ENCODE assay signal across 16 cellular contexts in the genomic region with DNA sequence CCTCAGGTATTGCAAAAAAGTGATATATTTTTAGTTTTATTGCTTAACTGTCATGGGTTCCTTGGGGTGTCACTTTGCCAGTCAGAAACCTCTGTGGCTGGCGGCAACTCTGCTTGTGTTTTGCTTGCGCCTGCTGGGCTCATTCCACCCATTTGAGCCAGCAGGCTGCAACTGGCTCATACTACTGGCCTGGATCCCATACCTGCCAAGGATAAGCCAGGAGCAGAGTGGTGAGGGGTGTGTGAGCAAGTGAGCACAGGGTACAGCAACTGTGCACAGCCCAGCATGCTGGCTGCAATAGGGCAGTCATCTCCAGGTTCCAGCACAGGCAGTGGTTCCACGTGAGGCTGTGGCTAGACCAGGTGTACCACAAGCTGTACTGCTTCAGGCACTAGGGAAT.
DNase-seq lines count a peak whose midpoint lies in the region; ATAC-seq and TF ChIP-seq lines count a peak whose summit lies in the region.
"Had no signal": no experiment of that assay in that cellular context is flagged by ENCODE, and none has a peak within 500 bp of the region (broad histone marks: within the 10 kb centered on the region; RNA-seq: fewer than 3 reads in every experiment).

No MANE protein-coding gene starts in this region.

- peaks cover 5% of the 10 kb centered on the region for H3K9me3 Mint-ChIP-seq in natural killer cell treated with Interleukin-12 subunit alpha and Interleukin-12 subunit beta and Interleukin-15 and Interleukin-18, amount 100 ng/mL, for 72 hours
- H3K9me3 Mint-ChIP-seq in natural killer cell, result peaks cover 11 to 17% of the 10 kb centered on the region in 2 donors
- no peaks in the 10 kb centered on the region for H3K9me3 Mint-ChIP-seq in stimulated activated effector memory CD8-positive, alpha-beta T cell treated with anti-CD3 and anti-CD28 coated beads, Interleukin-12 subunit alpha, Interleukin-12 subunit beta, amount 100 ng/mL, for 72 hours
- no peaks in the 10 kb centered on the region for H3K9me3 Mint-ChIP-seq in activated naive CD4-positive, alpha-beta T cell treated with anti-CD3 and anti-CD28 coated beads for 36 hours
- no peaks in the 10 kb centered on the region for H3K9me3 Mint-ChIP-seq in activated CD4-positive, alpha-beta T cell treated with anti-CD3 and anti-CD28 coated beads, Interleukin-2, amount 10 ng/mL, durations not matched to agents 24 days and 14 days
- H3K9me3 Mint-ChIP-seq: CD4-positive, alpha-beta T cell had no signal

- intact Hi-C loops in natural killer cell (cut with micrococcal nuclease), result no loop called here
- intact Hi-C loops in activated naive CD4-positive, alpha-beta T cell treated with anti-CD3 and anti-CD28 coated beads for 36 hours (cut with micrococcal nuclease), result no loop called here
- intact Hi-C loops in activated CD4-positive, alpha-beta T cell treated with anti-CD3 and anti-CD28 coated beads, Interleukin-2, amount 10 ng/mL, durations not matched to agents 24 days and 14 days (cut with micrococcal nuclease), result no loop called here

- ATAC-seq in natural killer cell treated with Interleukin-12 subunit alpha and Interleukin-12 subunit beta and Interleukin-15 and Interleukin-18, amount 100 ng/mL, for 72 hours, result peak; percentile 36 to 44
- ATAC-seq in natural killer cell, result no peak
- peak; percentile 23 for ATAC-seq in foreskin keratinocyte
- ATAC-seq in stimulated activated effector memory CD8-positive, alpha-beta T cell treated with anti-CD3 and anti-CD28 coated beads, Interleukin-12 subunit alpha, Interleukin-12 subunit beta, amount 100 ng/mL, for 72 hours, result peak; percentile 36
- ATAC-seq: GM12878 had no signal

- H3K27ac ChIP-seq in foreskin keratinocyte (no peak overlapping the region), neuronal stem cell (replicated peaks; ENCODE audit: low read length) (no peak overlapping the region)

- H3K27ac Mint-ChIP-seq in natural killer cell treated with Interleukin-12 subunit alpha and Interleukin-12 subunit beta and Interleukin-15 and Interleukin-18, amount 100 ng/mL, for 72 hours, result no peak overlapping the region
- H3K27ac Mint-ChIP-seq in natural killer cell, result no peak overlapping the region
- no peak overlapping the region for H3K27ac Mint-ChIP-seq in stimulated activated effector memory CD8-positive, alpha-beta T cell treated with anti-CD3 and anti-CD28 coated beads, Interleukin-12 subunit alpha, Interleukin-12 subunit beta, amount 100 ng/mL, for 72 hours
- H3K27ac Mint-ChIP-seq in activated naive CD4-positive, alpha-beta T cell treated with anti-CD3 and anti-CD28 coated beads for 36 hours, result no peak overlapping the region
- H3K27ac Mint-ChIP-seq in activated CD4-positive, alpha-beta T cell treated with anti-CD3 and anti-CD28 coated beads, Interleukin-2, amount 10 ng/mL, durations not matched to agents 24 days and 14 days, result no peak overlapping the region
- H3K27ac Mint-ChIP-seq: B cell; CD4-positive, alpha-beta T cell had no signal

- no peak overlapping the region for H3K23ac ChIP-seq in neuronal stem cell (ENCODE audit: low read depth, low read length, poor library complexity)

- H4K8ac ChIP-seq in neuronal stem cell (ENCODE audit: low read depth, low read length), result no peak overlapping the region

- H2BK120ac ChIP-seq in neuronal stem cell (ENCODE audit: low read depth, low read length), result no peak overlapping the region

- H4K91ac ChIP-seq in neuronal stem cell (ENCODE audit: low read depth, low read length, poor library complexity), result no peak overlapping the region

- no peak overlapping the region for H3K18ac ChIP-seq in neuronal stem cell (ENCODE audit: low read length)

- H3K4me3 ChIP-seq in neuronal stem cell (ENCODE audit: low read length in 2 of 2), result peak overlapping the region in 1 of 2 donors; percentile 5
- H3K4me3 ChIP-seq: GM12878, HAP-1 had no signal

- no peaks in the 10 kb centered on the region for H3K27me3 Mint-ChIP-seq in natural killer cell treated with Interleukin-12 subunit alpha and Interleukin-12 subunit beta and Interleukin-15 and Interleukin-18, amount 100 ng/mL, for 72 hours
- no peaks in the 10 kb centered on the region for H3K27me3 Mint-ChIP-seq in natural killer cell (ENCODE audit: low read depth in 2 of 2)
- peaks cover 5% of the 10 kb centered on the region for H3K27me3 Mint-ChIP-seq in activated naive CD4-positive, alpha-beta T cell treated with anti-CD3 and anti-CD28 coated beads for 36 hours (ENCODE audit: low read depth)
- no peaks in the 10 kb centered on the region for H3K27me3 Mint-ChIP-seq in activated CD4-positive, alpha-beta T cell treated with anti-CD3 and anti-CD28 coated beads, Interleukin-2, amount 10 ng/mL, durations not matched to agents 24 days and 14 days
- H3K27me3 Mint-ChIP-seq: B cell; CD4-positive, alpha-beta T cell had no signal

- H2AK5ac ChIP-seq in neuronal stem cell (ENCODE audit: low read depth, low read length), result no peak overlapping the region

- WGBS in neuronal stem cell (ENCODE audit: extremely low coverage in 2 of 2, insufficient read length in 2 of 2, insufficient replicate concordance in 1 of 2), 2 donors, result no CpG with 5 or more reads among the region's 3 CpGs

- no peak overlapping the region for H3K9ac ChIP-seq in neuronal stem cell (ENCODE audit: low read depth, low read length, poor library complexity)

- H2BK5ac ChIP-seq in neuronal stem cell (ENCODE audit: low read length), result no peak overlapping the region

- no peak overlapping the region for H2BK15ac ChIP-seq in neuronal stem cell (ENCODE audit: low read length)

- peaks cover 2 to 20% of the 10 kb centered on the region in 2 donors for H3K9me3 ChIP-seq in neuronal stem cell (replicated peaks in 1 of 2; ENCODE audit: control insufficient read depth in 2 of 2, insufficient read depth in 1 of 2, low read depth in 1 of 2, low read length in 2 of 2)
- H3K9me3 ChIP-seq: HAP-1 had no signal

- no peak overlapping the region for H3K4ac ChIP-seq in neuronal stem cell (ENCODE audit: low read length)

- H2BK12ac ChIP-seq in neuronal stem cell (ENCODE audit: low read length), result peak overlapping the region; percentile 8

- H3K14ac ChIP-seq in neuronal stem cell (ENCODE audit: low read length), result no peak overlapping the region

- CTCF ChIA-PET in activated naive CD4-positive, alpha-beta T cell treated with anti-CD3 and anti-CD28 coated beads for 36 hours (lab: Charles Lee), result no interaction called here

- no peaks in the 10 kb centered on the region for H3K4me1 Mint-ChIP-seq in natural killer cell treated with Interleukin-12 subunit alpha and Interleukin-12 subunit beta and Interleukin-15 and Interleukin-18, amount 100 ng/mL, for 72 hours (ENCODE audit: low read depth in 2 of 2)
- H3K4me1 Mint-ChIP-seq in natural killer cell, result no peaks in the 10 kb centered on the region
- no peaks in the 10 kb centered on the region for H3K4me1 Mint-ChIP-seq in stimulated activated effector memory CD8-positive, alpha-beta T cell treated with anti-CD3 and anti-CD28 coated beads, Interleukin-12 subunit alpha, Interleukin-12 subunit beta, amount 100 ng/mL, for 72 hours
- no peaks in the 10 kb centered on the region for H3K4me1 Mint-ChIP-seq in activated naive CD4-positive, alpha-beta T cell treated with anti-CD3 and anti-CD28 coated beads for 36 hours (ENCODE audit: low read depth)
- H3K4me1 Mint-ChIP-seq in activated CD4-positive, alpha-beta T cell treated with anti-CD3 and anti-CD28 coated beads, Interleukin-2, amount 10 ng/mL, durations not matched to agents 24 days and 14 days, result no peaks in the 10 kb centered on the region
- H3K4me1 Mint-ChIP-seq: B cell had no signal

- no peak for DNase-seq in natural killer cell treated with Interleukin-12 subunit alpha and Interleukin-12 subunit beta and Interleukin-15 and Interleukin-18, amount 100 ng/mL, for 72 hours (ENCODE audit: low spot score)
- DNase-seq in natural killer cell, result no peak
- no peak for DNase-seq in foreskin keratinocyte
- no peak for DNase-seq in neuronal stem cell (ENCODE audit: low spot score)
- DNase-seq in stimulated activated effector memory CD8-positive, alpha-beta T cell treated with anti-CD3 and anti-CD28 coated beads, Interleukin-12 subunit alpha, Interleukin-12 subunit beta, amount 100 ng/mL, for 72 hours (ENCODE audit: low spot score in 2 of 2), result no peak
- DNase-seq in activated naive CD4-positive, alpha-beta T cell treated with anti-CD3 and anti-CD28 coated beads for 36 hours, result no peak
- no peak for DNase-seq in activated CD4-positive, alpha-beta T cell treated with anti-CD3 and anti-CD28 coated beads, Interleukin-2, amount 10 ng/mL, durations not matched to agents 24 days and 14 days
- DNase-seq in HuH-7 (ENCODE audit: low spot score), result no peak
- DNase-seq: C1 segment of cervical spinal cord; Calu3; CD4-positive, alpha-beta T cell; DMS 273 treated with DMSO at 0.1 percent for 48 hours; GOT3 had no signal

- TF ChIP-seq CTCF in natural killer cell (IDR thresholded peaks at IDR 0.05) (no peak), foreskin keratinocyte (conservative IDR thresholded peaks at IDR 0.05) (no peak)

- H3K36me3 Mint-ChIP-seq in natural killer cell treated with Interleukin-12 subunit alpha and Interleukin-12 subunit beta and Interleukin-15 and Interleukin-18, amount 100 ng/mL, for 72 hours, result no peaks in the 10 kb centered on the region
- H3K36me3 Mint-ChIP-seq in natural killer cell, result no peaks in the 10 kb centered on the region
- no peaks in the 10 kb centered on the region for H3K36me3 Mint-ChIP-seq in stimulated activated effector memory CD8-positive, alpha-beta T cell treated with anti-CD3 and anti-CD28 coated beads, Interleukin-12 subunit alpha, Interleukin-12 subunit beta, amount 100 ng/mL, for 72 hours
- H3K36me3 Mint-ChIP-seq in activated naive CD4-positive, alpha-beta T cell treated with anti-CD3 and anti-CD28 coated beads for 36 hours (ENCODE audit: low read depth), result no peaks in the 10 kb centered on the region
- H3K36me3 Mint-ChIP-seq in activated CD4-positive, alpha-beta T cell treated with anti-CD3 and anti-CD28 coated beads, Interleukin-2, amount 10 ng/mL, durations not matched to agents 24 days and 14 days (ENCODE audit: low read depth), result no peaks in the 10 kb centered on the region

- no peak overlapping the region for H2AFZ ChIP-seq in neuronal stem cell (ENCODE audit: low read length)

- H3K27me3 ChIP-seq in foreskin keratinocyte (no peaks in the 10 kb centered on the region), neuronal stem cell (ENCODE audit: control insufficient read depth in 3 of 3, insufficient read depth in 3 of 3, low read depth in 1 of 3, low read length in 3 of 3) (no peaks in the 10 kb centered on the region)

- H3K4me1 ChIP-seq in foreskin keratinocyte (no peaks in the 10 kb centered on the region), neuronal stem cell (ENCODE audit: control insufficient read depth in 2 of 2, insufficient read depth in 1 of 2, low read depth in 1 of 2, low read length in 2 of 2) (no peaks in the 10 kb centered on the region)
- H3K4me1 ChIP-seq: HAP-1 had no signal

- H3K4me3 Mint-ChIP-seq in natural killer cell treated with Interleukin-12 subunit alpha and Interleukin-12 subunit beta and Interleukin-15 and Interleukin-18, amount 100 ng/mL, for 72 hours, result no peak overlapping the region
- no peak overlapping the region for H3K4me3 Mint-ChIP-seq in natural killer cell
- H3K4me3 Mint-ChIP-seq in stimulated activated effector memory CD8-positive, alpha-beta T cell treated with anti-CD3 and anti-CD28 coated beads, Interleukin-12 subunit alpha, Interleukin-12 subunit beta, amount 100 ng/mL, for 72 hours, result no peak overlapping the region
- no peak overlapping the region for H3K4me3 Mint-ChIP-seq in activated naive CD4-positive, alpha-beta T cell treated with anti-CD3 and anti-CD28 coated beads for 36 hours
- no peak overlapping the region for H3K4me3 Mint-ChIP-seq in activated CD4-positive, alpha-beta T cell treated with anti-CD3 and anti-CD28 coated beads, Interleukin-2, amount 10 ng/mL, durations not matched to agents 24 days and 14 days
- H3K4me3 Mint-ChIP-seq: B cell; CD4-positive, alpha-beta T cell had no signal

- no peaks in the 10 kb centered on the region for H3K36me3 ChIP-seq in neuronal stem cell (replicated peaks in 1 of 2; ENCODE audit: control insufficient read depth in 2 of 2, insufficient read depth in 2 of 2, low read length in 2 of 2)
- H3K36me3 ChIP-seq: HAP-1 had no signal

- H3K79me1 ChIP-seq in neuronal stem cell (ENCODE audit: low read depth, low read length), result no peaks in the 10 kb centered on the region

- no peak overlapping the region for H3K4me2 ChIP-seq in neuronal stem cell (ENCODE audit: insufficient read depth, low read length, poor library complexity, severe bottlenecking)

Comparison
In these comparisons a context has a peak if more than half of its experiments do, and no peak if none do; other contexts are left out.
1. ATAC-seq: peak in natural killer cell treated with Interleukin-12 subunit alpha and Interleukin-12 subunit beta and Interleukin-15 and Interleukin-18, amount 100 ng/mL, for 72 hours (2 of 2), foreskin keratinocyte (single experiment) and stimulated activated effector memory CD8-positive, alpha-beta T cell treated with anti-CD3 and anti-CD28 coated beads, Interleukin-12 subunit alpha, Interleukin-12 subunit beta, amount 100 ng/mL, for 72 hours (single experiment); none in natural killer cell (0 of 3).